1 cellular context compared by ENCODE assay signal in the genomic region with DNA sequence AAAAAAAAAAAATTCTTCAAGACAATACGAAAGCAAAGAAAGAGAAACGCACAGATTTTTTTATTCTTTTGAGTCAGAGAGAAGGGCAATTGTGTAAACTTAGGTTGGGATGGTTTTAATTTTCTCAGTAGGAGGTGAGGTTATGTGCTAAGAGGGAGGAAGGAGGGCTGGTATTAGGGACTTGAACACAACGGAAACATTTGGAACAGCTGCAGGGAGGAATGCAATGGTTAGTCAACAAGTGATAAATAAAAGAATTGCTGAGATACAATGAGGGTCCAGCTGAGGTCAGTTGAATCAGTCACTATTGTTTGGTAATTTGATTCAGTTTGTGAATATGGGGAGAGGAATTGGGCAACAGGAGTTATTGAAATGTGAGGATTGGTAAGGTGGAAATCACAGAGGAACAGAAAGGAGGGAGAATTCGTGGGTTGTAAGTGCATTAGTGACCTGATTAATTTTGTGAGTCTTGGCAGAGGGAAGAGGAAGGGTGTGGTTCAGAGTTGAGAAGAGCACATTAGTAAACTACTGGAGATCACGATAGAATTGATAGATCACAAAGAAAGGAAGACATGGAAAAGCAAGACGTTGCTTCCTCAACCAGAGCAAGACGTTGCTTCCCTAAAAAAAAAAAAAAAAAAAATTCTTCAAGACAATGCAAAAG.
TF ChIP-seq lines count a peak whose summit lies in the region.

No MANE protein-coding gene starts in this region.

TF ChIP-seq in HEK293, 187 proteins besides CTCF, POLR2A, EP300 and RAD21 (continued from another document):
- TF ChIP-seq ZNF19 (tag by site-specific recombination; IDR thresholded peaks at IDR 0.05; ENCODE audit: low read depth) (no peak), ZIC2 (tag by site-specific recombination; IDR thresholded peaks at IDR 0.05) (no peak)
